In genomic region chrX:43731086-43731485, GRCh38 we compare ENCODE assay signal across 8 cellular contexts.
"Had no signal": no experiment of that assay in that cellular context is flagged by ENCODE, and none has a peak within 500 bp of the region (broad histone marks: within the 10 kb centered on the region; RNA-seq: fewer than 3 reads in every experiment).

No MANE protein-coding gene starts in this region.

- H3K27ac ChIP-seq: GM23248 had no signal

- H3K4me3 ChIP-seq: GM23248, K562 had no signal

- DNase-seq: GM23248, H9, HCEC 1CT, IMR-90 had no signal

- FAIRE-seq: H1, H54, HTR-8/SVneo, K562 had no signal
